ENCODE assay signal across 8 cellular contexts in the genomic region with DNA sequence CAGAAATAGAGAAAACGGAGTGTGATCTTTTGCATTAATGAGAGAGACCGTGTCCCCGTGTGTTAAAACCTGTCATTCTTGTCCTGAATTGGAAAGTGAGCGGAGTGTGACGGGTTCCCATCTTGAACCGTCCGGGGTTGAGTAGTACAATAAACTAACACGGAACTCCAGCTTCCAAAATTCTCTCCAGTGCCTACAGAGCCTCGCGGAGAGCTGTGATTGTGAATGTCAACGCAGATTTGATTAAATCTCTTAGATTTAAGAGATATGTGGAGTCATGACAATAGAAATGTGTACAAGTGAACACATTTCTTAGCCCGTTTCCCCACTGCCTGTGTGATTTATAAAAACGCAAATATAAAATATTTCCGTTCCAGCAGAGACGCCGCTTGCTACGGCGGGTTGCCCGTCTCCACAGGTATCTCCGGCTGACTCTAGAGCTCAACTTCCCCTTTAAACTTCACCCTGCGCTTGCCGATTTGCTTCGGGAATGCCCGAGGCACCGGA. TPM values are rescaled to one million over a fixed set of nuclear protein-coding genes. Genes with fewer than 3 reads are reported as not detected.
DNase-seq lines count a peak whose midpoint lies in the region; ATAC-seq and TF ChIP-seq lines count a peak whose summit lies in the region.

No MANE protein-coding gene starts in this region.

- no peaks in the 10 kb centered on the region for H3K27me3 ChIP-seq in cardiac muscle cell
- no peaks in the 10 kb centered on the region for H3K27me3 ChIP-seq in parathyroid adenoma (ENCODE audit: control insufficient read depth, insufficient read depth, low read length)

- no peaks in the 10 kb centered on the region for H3K9me3 ChIP-seq in cardiac muscle cell (ENCODE audit: low read depth)
- no peaks in the 10 kb centered on the region for H3K9me3 ChIP-seq in parathyroid adenoma (ENCODE audit: control insufficient read depth, low read length)

- peak overlapping the region; percentile 95 for H3K4me2 ChIP-seq in parathyroid adenoma (ENCODE audit: low read length)

- DNase-seq in CD1c-positive myeloid dendritic cell (ENCODE audit: extremely low spot score) (peak; percentile 58), NCI-H774 (lab: John Stamatoyannopoulos, UW) (peak; percentile 22), cardiac muscle cell (ENCODE audit: low read depth in 1 of 2, low spot score in 1 of 2) (peak; percentile 48 to 58), NK-92 (lab: John Stamatoyannopoulos, UW; ENCODE audit: unreplicated experiment) (no peak)
- DNase-seq in activated naive CD8-positive, alpha-beta T cell treated with anti-CD3 and anti-CD28 coated beads for 36 hours = peak; percentile 14

- H3K9ac ChIP-seq in parathyroid adenoma = peak overlapping the region; percentile 79

- H3K79me2 ChIP-seq in parathyroid adenoma = peaks cover 39% of the 10 kb centered on the region

- H3K27ac Mint-ChIP-seq in activated naive CD8-positive, alpha-beta T cell treated with anti-CD3 and anti-CD28 coated beads for 36 hours = peak overlapping the region; percentile 100

- H3K4me3 ChIP-seq in cardiac muscle cell = peak overlapping the region; percentile 80
- H3K4me3 ChIP-seq in parathyroid adenoma (ENCODE audit: low read depth, low read length) = peak overlapping the region; percentile 97

- H3K4me1 ChIP-seq in cardiac muscle cell (ENCODE audit: low read depth) (peaks cover 10% of the 10 kb centered on the region), parathyroid adenoma (peaks cover 10% of the 10 kb centered on the region)

- no peaks in the 10 kb centered on the region for H3K9me3 Mint-ChIP-seq in activated naive CD8-positive, alpha-beta T cell treated with anti-CD3 and anti-CD28 coated beads for 36 hours

- H3K27ac ChIP-seq in cardiac muscle cell = peak overlapping the region; percentile 94
- peak overlapping the region; percentile 98 for H3K27ac ChIP-seq in parathyroid adenoma

- H3K36me3 ChIP-seq in cardiac muscle cell (peaks cover 25% of the 10 kb centered on the region), parathyroid adenoma (ENCODE audit: control insufficient read depth, insufficient read depth, low read length) (no peaks in the 10 kb centered on the region)

- H2AFZ ChIP-seq in parathyroid adenoma = peak overlapping the region; percentile 99

- TF ChIP-seq CTCF in cardiac muscle cell (IDR thresholded peaks at IDR 0.05; ENCODE audit: low read depth, low read length) (no peak), parathyroid adenoma (IDR thresholded peaks at IDR 0.05) (no peak)

- H3K36me3 Mint-ChIP-seq in activated naive CD8-positive, alpha-beta T cell treated with anti-CD3 and anti-CD28 coated beads for 36 hours = peaks cover 40% of the 10 kb centered on the region

- H3K27me3 Mint-ChIP-seq in activated naive CD8-positive, alpha-beta T cell treated with anti-CD3 and anti-CD28 coated beads for 36 hours = no peaks in the 10 kb centered on the region

- peak overlapping the region; percentile 100 for H3K4me3 Mint-ChIP-seq in activated naive CD8-positive, alpha-beta T cell treated with anti-CD3 and anti-CD28 coated beads for 36 hours

- peaks cover 37% of the 10 kb centered on the region for H3K4me1 Mint-ChIP-seq in activated naive CD8-positive, alpha-beta T cell treated with anti-CD3 and anti-CD28 coated beads for 36 hours

- ATAC-seq in GM18907 (IDR thresholded peaks at IDR 0.05; ENCODE audit: unreplicated experiment) (peak; percentile 37), HG03108 (IDR thresholded peaks at IDR 0.05; ENCODE audit: unreplicated experiment) (peak; percentile 29)

RNA-seq across cellular contexts. Expression of a gene that starts 0.5 kb away (rescaled TPM):
- total RNA-seq in activated naive CD8-positive, alpha-beta T cell treated with anti-CD3 and anti-CD28 coated beads for 36 hours = 100 to 1,000 TPM; 149 to 168 TPM
- total RNA-seq in cardiac muscle cell = 59.1 and 98.8 TPM in 2 replicates
- polyA plus RNA-seq in cardiac muscle cell = 41.1 and 67.8 TPM in 2 replicates
